In genomic region chr1:219548386-219548785, GRCh38 we compare ENCODE assay signal across 7 cellular contexts.
"Had no signal": no experiment of that assay in that cellular context is flagged by ENCODE, and none has a peak within 500 bp of the region (broad histone marks: within the 10 kb centered on the region; RNA-seq: fewer than 3 reads in every experiment).

No MANE protein-coding gene starts in this region.

- H3K4me3 Mint-ChIP-seq: HFFc6 had no signal

- H3K36me3 ChIP-seq: HAP-1 had no signal

- H3K27ac Mint-ChIP-seq: HFFc6 had no signal

- H2AFZ ChIP-seq: GM23248 had no signal

- H3K9me3 ChIP-seq: HAP-1 had no signal

- H3K4me3 ChIP-seq: GM23248, HAP-1 had no signal

- H3K27ac ChIP-seq: GM23248 had no signal

- DNase-seq: GM23248, GOT3, H7, HFFc6, IMR-90 had no signal

- H3K9ac ChIP-seq: GM23248 had no signal

- ATAC-seq: HCT116 had no signal
